Comparison of ENCODE assay signal across 8 cellular contexts in the genomic region with DNA sequence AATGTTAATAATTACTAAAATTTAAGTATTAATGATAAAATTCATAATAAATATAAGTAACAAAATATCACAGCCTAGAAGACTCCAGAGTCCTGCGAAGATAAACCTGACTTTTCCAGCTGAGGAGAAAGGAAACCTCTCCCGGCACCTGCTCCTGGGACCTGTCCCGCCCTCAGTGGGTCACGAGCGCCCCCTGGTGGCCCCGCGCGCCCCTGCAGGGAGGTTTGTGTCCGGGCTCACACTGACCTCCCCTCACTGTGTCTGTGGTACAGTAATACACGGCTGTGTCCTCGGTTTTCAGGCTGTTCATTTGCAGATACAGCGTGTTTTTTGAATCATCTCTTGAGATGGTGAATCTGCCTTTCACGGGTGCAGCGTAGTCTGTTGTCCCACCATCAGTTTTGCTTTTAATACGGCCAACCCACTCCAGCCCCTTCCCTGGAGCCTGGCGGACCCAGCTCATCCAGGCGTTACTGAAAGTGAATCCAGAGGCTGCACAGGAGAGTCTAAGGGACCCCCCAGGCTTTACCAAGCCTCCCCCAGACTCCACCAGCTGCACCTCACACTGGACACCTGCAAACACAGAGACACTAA.
A peak's percentile ranks its signal among the peaks of the same experiment; 100 is the strongest.
DNase-seq lines count a peak whose midpoint lies in the region; ATAC-seq and TF ChIP-seq lines count a peak whose summit lies in the region.
"Not testable (repeated sequence)": the region's sequence is repeated elsewhere in the genome, so short reads cannot be mapped to it uniquely, and the experiment has no call there.

No MANE protein-coding gene starts in this region.

- BruUV-seq in HCT116 (replicated peaks; lab: Mats Ljungman, UMichigan), result not testable (repeated sequence)

- not testable (repeated sequence) for TF ChIP-seq POLR2A in HCT116 (IDR thresholded peaks at IDR 0.05; ENCODE audit: borderline replicate concordance, extremely low read depth, insufficient read depth, insufficient read length)

- not testable (repeated sequence) for H3K4me3 Mint-ChIP-seq in natural killer cell

- H3K79me2 ChIP-seq in HCT116 (ENCODE audit: insufficient read depth, low read length), result not testable (repeated sequence)

- H3K4me2 ChIP-seq in HCT116 (ENCODE audit: low read length), result not testable (repeated sequence)

- not testable (repeated sequence) for H3K9me3 ChIP-seq in HCT116 (ENCODE audit: control insufficient read depth in 1 of 2, insufficient read depth in 1 of 2, low read depth in 1 of 2, low read length in 2 of 2)

- not testable (repeated sequence) for H3K9ac ChIP-seq in HCT116 (ENCODE audit: low read length)

- DNase-seq in AG10803 (ENCODE audit: low read depth), result peak; percentile 3
- not testable (repeated sequence) for DNase-seq in HCT116 (ENCODE audit: low read depth, low spot score)
- DNase-seq in NCI-H460 (ENCODE audit: extremely low read depth, low read depth), result peak; percentile 47
- peak; percentile 77 for DNase-seq in activated naive CD4-positive, alpha-beta T cell treated with anti-CD3 and anti-CD28 coated beads, Interleukin-2, amount 50 U/mL, for 16 hours
- DNase-seq in foreskin fibroblast, result peak in 1 of 2 donors; percentile 0
- peak; percentile 83 for DNase-seq in natural killer cell
- peak; percentile 85 for DNase-seq in stimulated activated CD8-positive, alpha-beta memory T cell treated with anti-CD3 and anti-CD28 coated beads, Interleukin-15, amount 100 ng/mL, for 24 hours (ENCODE audit: low read depth)

- not testable (repeated sequence) for H3K27ac Mint-ChIP-seq in natural killer cell

- H4K20me1 ChIP-seq in HCT116 (ENCODE audit: insufficient read depth), result not testable (repeated sequence)

- peak; percentile 51 for TF ChIP-seq RAD21 in HCT116 (IDR thresholded peaks at IDR 0.05; ENCODE audit: low read depth)

- POLR2A ChIA-PET in HCT116 (lab: Charles Lee), result not testable (repeated sequence)

- H3K4me3 ChIP-seq in AG10803 (ENCODE audit: low read length); HCT116 (replicated peaks in 1 of 2; ENCODE audit: low read depth in 1 of 2, low read length in 2 of 2); WI38 (ENCODE audit: low read depth, low read length); foreskin fibroblast (ENCODE audit: low read depth in 1 of 2, low read length in 2 of 2): not testable (repeated sequence)

- CTCF ChIA-PET in HCT116 (lab: Charles Lee), result not testable (repeated sequence)

- not testable (repeated sequence) for H3K27me3 ChIP-seq in HCT116 (ENCODE audit: insufficient read depth, low read length)

- not testable (repeated sequence) for H3K9me3 Mint-ChIP-seq in natural killer cell

- not testable (repeated sequence) for H3K27me3 Mint-ChIP-seq in natural killer cell (ENCODE audit: low read depth in 2 of 2)

- H3K4me1 ChIP-seq in HCT116 (ENCODE audit: control insufficient read depth in 1 of 2, insufficient read depth in 2 of 2, low read length in 2 of 2), result not testable (repeated sequence)

- not testable (repeated sequence) for H3K27ac ChIP-seq in HCT116 (ENCODE audit: low read depth, low read length)

- H3K36me3 ChIP-seq in HCT116 (ENCODE audit: control insufficient read depth in 1 of 2, insufficient read depth in 2 of 2, low read length in 2 of 2), result not testable (repeated sequence)

- H2AFZ ChIP-seq in HCT116 (ENCODE audit: low read depth, low read length, poor library complexity, severe bottlenecking), result not testable (repeated sequence)

- intact Hi-C loops in HCT116 (cut with micrococcal nuclease), result loop anchor here (10.0 kb wide), 1 partner anchor 619 kb away; no protein-coding TSS in a partner anchor
- intact Hi-C loops in natural killer cell (cut with micrococcal nuclease), result not testable (repeated sequence)

- ATAC-seq in HCT116, result not testable (repeated sequence)
- ATAC-seq in natural killer cell, result peak in 2 of 3 donors; percentile 52 to 66

- peaks cover 0 to 12% of the 10 kb centered on the region in 2 donors for H3K4me1 Mint-ChIP-seq in natural killer cell

- H3K36me3 Mint-ChIP-seq in natural killer cell, result not testable (repeated sequence)

- not testable (repeated sequence) for H3K9me2 ChIP-seq in HCT116 (ENCODE audit: insufficient read depth)

- RAD21 ChIA-PET in HCT116 (lab: Charles Lee; ENCODE audit: low non-redundant PET in 1 of 2, low total read pairs in 2 of 2, uncharacterized antibody in 2 of 2, unreplicated experiment in 2 of 2), result not testable (repeated sequence)

- peak; percentile 48 for TF ChIP-seq CTCF in AG10803 (conservative IDR thresholded peaks at IDR 0.05; ENCODE audit: low read length)
- TF ChIP-seq CTCF in HCT116 (IDR thresholded peaks at IDR 0.05 in 2 of 3, conservative IDR thresholded peaks at IDR 0.05 in 1 of 3; ENCODE audit: borderline replicate concordance in 1 of 3, insufficient read depth in 1 of 3, low read depth in 2 of 3, low read length in 2 of 3), result peak; percentile 43 to 79 (median 58); a peak in 5 of 6 replicates
- peak; percentile 55 for TF ChIP-seq CTCF in WI38 (IDR thresholded peaks at IDR 0.05; ENCODE audit: low read depth, low read length)
- TF ChIP-seq CTCF in foreskin fibroblast (IDR thresholded peaks at IDR 0.05; ENCODE audit: low read depth, low read length), result peak; percentile 59
- peak; percentile 100 for TF ChIP-seq CTCF in natural killer cell (IDR thresholded peaks at IDR 0.05)

Comparison
In these comparisons a context has a peak if more than half of its experiments do, and no peak if none do; other contexts are left out.
1. CTCF ChIP-seq: peak in every context shown above with its lines; median percentile 100 in natural killer cell; 59 in foreskin fibroblast; 58 in HCT116; 55 in WI38; 48 in AG10803.